ENCODE assay signal across 1 cellular context in genomic region chr4:21992330-21992729, GRCh38.
TF ChIP-seq lines count a peak whose summit lies in the region.

No MANE protein-coding gene starts in this region.

TF ChIP-seq in SK-N-SH, 30 proteins besides CTCF, POLR2A, EP300 and RAD21 (continued from another document):
- TF ChIP-seq IRF3 (IDR thresholded peaks at IDR 0.05; ENCODE audit: low read depth, low read length) (no peak), ZBTB33 (IDR thresholded peaks at IDR 0.05; ENCODE audit: borderline replicate concordance, low read depth) (no peak), POLR2AphosphoS5 (IDR thresholded peaks at IDR 0.05; ENCODE audit: low read depth, low read length) (no peak; the same call in 1 of the 2 replicates), SIN3A (IDR thresholded peaks at IDR 0.05; ENCODE audit: borderline replicate concordance, low read depth, low read length) (no peak), MEF2A (IDR thresholded peaks at IDR 0.05; ENCODE audit: borderline replicate concordance, low read depth) (peak; percentile 93), RCOR1 (IDR thresholded peaks at IDR 0.05; ENCODE audit: low read length) (no peak), FOXM1 (IDR thresholded peaks at IDR 0.05; ENCODE audit: low read depth) (peak; percentile 41; the same call in 1 of the 2 replicates), SMC3 (IDR thresholded peaks at IDR 0.05; ENCODE audit: low read depth, low read length) (no peak), RXRA (IDR thresholded peaks at IDR 0.05; ENCODE audit: borderline replicate concordance, low read depth) (0 out of 2 replicates have a peak, but pooled peaks have one; percentile 32), FOSL2 (IDR thresholded peaks at IDR 0.05; ENCODE audit: borderline replicate concordance, low read depth) (peak; percentile 70; the same call in 1 of the 2 replicates), JUND (IDR thresholded peaks at IDR 0.05) (peak; percentile 83), FOXJ3 (CRISPR knock-in tag; IDR thresholded peaks at IDR 0.05) (no peak), TCF12 (IDR thresholded peaks at IDR 0.05) (peak; percentile 86), ELF1 (IDR thresholded peaks at IDR 0.05) (no peak), TEAD4 (IDR thresholded peaks at IDR 0.05; ENCODE audit: borderline replicate concordance, insufficient read depth) (peak; percentile 68; the same call in 1 of the 2 replicates), GATA2 (CRISPR knock-in tag; IDR thresholded peaks at IDR 0.05) (no peak), CHD2 (IDR thresholded peaks at IDR 0.05; ENCODE audit: low read length, partially characterized antibody) (no peak), GABPA (IDR thresholded peaks at IDR 0.05; ENCODE audit: low read depth) (no peak), MXI1 (IDR thresholded peaks at IDR 0.05; ENCODE audit: low read depth, low read length) (no peak), NRF1 (IDR thresholded peaks at IDR 0.05; ENCODE audit: low read depth, low read length) (no peak)
